ENCODE assay signal across 8 cellular contexts in genomic region chr13:32267836-32268439, GRCh38. TPM values are rescaled to one million over a fixed set of nuclear protein-coding genes. Genes with fewer than 3 reads are reported as not detected.
A peak's percentile ranks its signal among the peaks of the same experiment; 100 is the strongest.
DNase-seq lines count a peak whose midpoint lies in the region; ATAC-seq, FAIRE-seq and TF ChIP-seq lines count a peak whose summit lies in the region.

No MANE protein-coding gene starts in this region.

- 3% methylated on average over 7 of the region's 7 CpGs for WGBS in K562 (ENCODE audit: insufficient coverage, low coverage, missing lambda C conversion rate)

- no peak for TF ChIP-seq EP300 in K562 (IDR thresholded peaks at IDR 0.05; ENCODE audit: low read length)

- no peak for TF ChIP-seq RAD21 in K562 (CRISPR knock-in tag; conservative IDR thresholded peaks at IDR 0.05 in 1 of 2, IDR thresholded peaks at IDR 0.05 in 1 of 2)

- BruUV-seq in K562 (replicated peaks; lab: Mats Ljungman, UMichigan), result no TSS peak

- CTCF ChIA-PET in K562 (lab: Yijun Ruan, JAX; ENCODE audit: low intra/inter-chr PET ratio), result no interaction called here

- H3K4me2 ChIP-seq in K562 (ENCODE audit: insufficient read depth, low read length), result no peak overlapping the region

- no peaks in the 10 kb centered on the region for H3K9me1 ChIP-seq in K562 (ENCODE audit: control insufficient read depth, insufficient read depth, low read length)

- peak; percentile 97 for ATAC-seq in HG02759 (IDR thresholded peaks at IDR 0.05; ENCODE audit: unreplicated experiment)
- peak; percentile 82 for ATAC-seq in RWPE2 (ENCODE audit: low read depth)
- peak; percentile 56; the same call in 2 of the 3 replicates for ATAC-seq in K562

- FAIRE-seq in K562 (lab: Jason Lieb, UNC), result no peak

- H3K27ac ChIP-seq in RWPE2 (ENCODE audit: poor library complexity, severe bottlenecking), result no peak overlapping the region
- H3K27ac ChIP-seq in K562 (ENCODE audit: extremely low read depth, low read depth, low read length), result no peak overlapping the region

- in situ Hi-C loops in GM13976 (cut with MboI; ENCODE audit: low sequenced_read_pairs, unreplicated experiment), result no loop called here
- in situ Hi-C loops in K562 (cut with MboI), result no loop called here

- no peak overlapping the region for H3K4me3 Mint-ChIP-seq in nephron

- H3K9me3 ChIP-seq in RWPE2 (ENCODE audit: severe bottlenecking) (no peaks in the 10 kb centered on the region), K562 (replicated peaks; ENCODE audit: control insufficient read depth, insufficient read depth, low read depth, low read length) (no peaks in the 10 kb centered on the region)

- no peak overlapping the region for H3K27ac Mint-ChIP-seq in nephron

- TF ChIP-seq POLR2A in K562 (conservative IDR thresholded peaks at IDR 0.05), result no peak

- H3K4me1 ChIP-seq in RWPE2 (ENCODE audit: insufficient read depth, poor library complexity, severe bottlenecking) (no peaks in the 10 kb centered on the region), K562 (replicated peaks in 1 of 2; ENCODE audit: control insufficient read depth in 2 of 2, insufficient read depth in 2 of 2, low read length in 2 of 2) (no peaks in the 10 kb centered on the region; a peak in 1 of 5 replicates)

- H3K4me3 ChIP-seq in RWPE2 (ENCODE audit: severe bottlenecking) (no peak overlapping the region), K562 (no peak overlapping the region)

- H3K36me3 ChIP-seq in RWPE2 (ENCODE audit: low read depth) (no peaks in the 10 kb centered on the region), K562 (ENCODE audit: control insufficient read depth, insufficient read depth, low read length) (no peaks in the 10 kb centered on the region)

- no peaks in the 10 kb centered on the region for H4K20me1 ChIP-seq in K562 (replicated peaks; ENCODE audit: control insufficient read depth, insufficient read depth, low read length)

- no peak overlapping the region for H2AFZ ChIP-seq in K562 (ENCODE audit: low read depth, low read length)

- intact Hi-C loops in K562 (cut with micrococcal nuclease), result no loop called here

- POLR2A ChIA-PET in K562 (lab: Yijun Ruan, JAX), result interaction anchor here (1.2 kb wide), 1 partner anchor 8 kb away, joined by 4 read pairs; no protein-coding TSS in a partner anchor

- no peaks in the 10 kb centered on the region for H3K27me3 ChIP-seq in RWPE2 (ENCODE audit: insufficient read depth, poor library complexity, severe bottlenecking)
- H3K27me3 ChIP-seq in K562 (ENCODE audit: control insufficient read depth in 2 of 2, insufficient read depth in 2 of 2, low read length in 2 of 2), result peaks cover 0 to 11% of the 10 kb centered on the region in 2 experiments; a peak in 3 of 5 replicates

- H3K79me2 ChIP-seq in K562 (ENCODE audit: control insufficient read depth, insufficient read depth, low read length), result no peaks in the 10 kb centered on the region

- H3K27me3 Mint-ChIP-seq in nephron (ENCODE audit: low read depth), result no peaks in the 10 kb centered on the region

- peak; percentile 47 for DNase-seq in GM13976 (ENCODE audit: low spot score)
- no peak for DNase-seq in RWPE2 (ENCODE audit: low spot score)
- peak in 3 of 4 experiments; percentile 8 to 12 (median 11) for DNase-seq in K562 (ENCODE audit: extremely low read depth in 1 of 4, low spot score in 3 of 4)
- no peak for DNase-seq in 8988T
- DNase-seq in SIG-M5 (lab: John Stamatoyannopoulos, UW), result no peak
- no peak for DNase-seq in anterior cingulate cortex (lab: John Stamatoyannopoulos, UW)

- peaks cover 27% of the 10 kb centered on the region for H3K36me3 Mint-ChIP-seq in nephron (ENCODE audit: low read depth)

- TF ChIP-seq CTCF in GM13976 (IDR thresholded peaks at IDR 0.05; ENCODE audit: borderline replicate concordance, control extremely low read depth, extremely low read depth, insufficient read depth, missing control alignments), result peak; percentile 57
- TF ChIP-seq CTCF in RWPE2 (IDR thresholded peaks at IDR 0.05; ENCODE audit: poor library complexity, severe bottlenecking), result peak; percentile 50
- TF ChIP-seq CTCF in K562 (IDR thresholded peaks at IDR 0.05 in 2 of 3, conservative IDR thresholded peaks at IDR 0.05 in 1 of 3; ENCODE audit: insufficient read depth in 2 of 3, low read depth in 1 of 3, low read length in 3 of 3), result peak; percentile 21 to 56 (median 34); a peak in 3 of 6 replicates
- TF ChIP-seq CTCF in nephron (IDR thresholded peaks at IDR 0.05; ENCODE audit: unreplicated experiment in 3 of 3), result peak; percentile 25 to 44 (median 29)

- H3K4me1 Mint-ChIP-seq in nephron, result peaks cover 4% of the 10 kb centered on the region

- no peaks in the 10 kb centered on the region for H3K9me3 Mint-ChIP-seq in nephron

- H3K9ac ChIP-seq in K562 (ENCODE audit: insufficient read depth in 1 of 2, low read depth in 2 of 2, low read length in 2 of 2), result no peak overlapping the region

TF ChIP-seq in K562, 482 proteins besides CTCF, POLR2A, EP300 and RAD21:
- TF ChIP-seq ZEB2 (IDR thresholded peaks at IDR 0.05), result peak; percentile 83
- TF ChIP-seq FOXP1 (CRISPR knock-in tag; IDR thresholded peaks at IDR 0.05), result no peak
- no peak for TF ChIP-seq ZNF174 (CRISPR knock-in tag; IDR thresholded peaks at IDR 0.05)
- no peak for TF ChIP-seq KLF6 (CRISPR knock-in tag; IDR thresholded peaks at IDR 0.05; ENCODE audit: borderline replicate concordance)
- no peak for TF ChIP-seq HNRNPH1 (optimal IDR thresholded peaks at IDR 0.05; ENCODE audit: low read depth, low read length)
- no peak for TF ChIP-seq SIN3A (IDR thresholded peaks at IDR 0.05; ENCODE audit: borderline replicate concordance in 2 of 2, control insufficient read depth in 1 of 2, low read depth in 2 of 2, low read length in 2 of 2)
- TF ChIP-seq CREB3L1 (IDR thresholded peaks at IDR 0.05; ENCODE audit: borderline replicate concordance, low read depth), result no peak
TF ChIP-seq in K562: peak in this region for 1.

RNA-seq across cellular contexts. Expression of gene ZAR1L, which starts 47.2 kb away (rescaled TPM):
- not detected in 2 replicates for total RNA-seq in K562 (2011; cell fraction: chromatin; rRNA removed; ENCODE audit: low replicate concordance)
- total RNA-seq in K562 (2011; cell fraction: nucleolus; rRNA removed), result not detected in 2 replicates
- not detected in 2 replicates for total RNA-seq in K562 (2011; cell fraction: nucleoplasm; rRNA removed)
- total RNA-seq in K562 (2014; rRNA removed) (not detected in 2 replicates), K562 (2014; rRNA removed; fragmentation: Illumina TruSeq; extraction: Trizol) (not detected in 2 replicates), K562 (2015; rRNA removed; fragmentation: Illumina TruSeq; extraction: Trizol) (not detected in 2 replicates), K562 (2021) (not detected in 2 replicates)
- polyA plus RNA-seq in K562 (2011; rRNA removed) (not detected in 2 replicates), K562 (2014; fragmentation: Illumina TruSeq; extraction: Trizol) (not detected in 2 replicates), K562 (2014; fragmentation: Nextera tagmentation; extraction: Ambion mirVana) (not detected), K562 (2014; rRNA removed) (not detected in 2 replicates)
- not detected in 2 replicates for polyA plus RNA-seq in K562 (2011; cell fraction: cytosol; rRNA removed)
- not detected in 2 replicates for polyA plus RNA-seq in K562 (2011; cell fraction: nucleus; rRNA removed)
- polyA plus RNA-seq in K562 (2012), result not detected in 2 replicates
- not detected in 2 replicates for polyA minus RNA-seq in K562 (2011; rRNA and poly(A)+ RNA removed)
- not detected in 2 replicates for polyA minus RNA-seq in K562 (2011; cell fraction: cytosol; rRNA and poly(A)+ RNA removed)
- not detected in 2 replicates for polyA minus RNA-seq in K562 (2011; cell fraction: nucleus; rRNA and poly(A)+ RNA removed)

RNA-seq across cellular contexts. Expression of gene BRCA2, which starts 47.4 kb away (rescaled TPM):
- 2.9 and 18.1 TPM in 2 replicates for total RNA-seq in K562 (2011; cell fraction: chromatin; rRNA removed; ENCODE audit: low replicate concordance)
- total RNA-seq in K562 (2011; cell fraction: nucleolus; rRNA removed), result 2.0 and 3.7 TPM in 2 replicates
- total RNA-seq in K562 (2011; cell fraction: nucleoplasm; rRNA removed), result 4.7 and 5.2 TPM in 2 replicates
- total RNA-seq in K562 (2014; rRNA removed), result 5.8 and 9.1 TPM in 2 replicates
- total RNA-seq in K562 (2014; rRNA removed; fragmentation: Illumina TruSeq; extraction: Trizol), result 15.1 and 19.8 TPM in 2 replicates
- total RNA-seq in K562 (2015; rRNA removed; fragmentation: Illumina TruSeq; extraction: Trizol), result 14.2 and 17.3 TPM in 2 replicates
- 10.6 and 11.4 TPM in 2 replicates for total RNA-seq in K562 (2021)
- 2.5 and 5.0 TPM in 2 replicates for polyA plus RNA-seq in K562 (2011; rRNA removed)
- 0.75 and 2.8 TPM in 2 replicates for polyA plus RNA-seq in K562 (2011; cell fraction: cytosol; rRNA removed)
- 4.7 and 5.6 TPM in 2 replicates for polyA plus RNA-seq in K562 (2011; cell fraction: nucleus; rRNA removed)
- polyA plus RNA-seq in K562 (2012), result 2.4 and 4.8 TPM in 2 replicates
- polyA plus RNA-seq in K562 (2014; fragmentation: Illumina TruSeq; extraction: Trizol), result 11.5 and 12.9 TPM in 2 replicates
- polyA plus RNA-seq in K562 (2014; fragmentation: Nextera tagmentation; extraction: Ambion mirVana), result 1 to 10 TPM; 4.3 to 5.6 TPM
- 4.1 and 9.4 TPM in 2 replicates for polyA plus RNA-seq in K562 (2014; rRNA removed)
- 13.9 and 18.1 TPM in 2 replicates for polyA minus RNA-seq in K562 (2011; rRNA and poly(A)+ RNA removed)
- 4.3 and 8.8 TPM in 2 replicates for polyA minus RNA-seq in K562 (2011; cell fraction: cytosol; rRNA and poly(A)+ RNA removed)
- 6.5 and 11.4 TPM in 2 replicates for polyA minus RNA-seq in K562 (2011; cell fraction: nucleus; rRNA and poly(A)+ RNA removed)

Comparison
In these comparisons a context has a peak if more than half of its experiments do, and no peak if none do; other contexts are left out.
1. DNase-seq: peak in GM13976 (single experiment) and K562 (3 of 4); none in RWPE2 (single experiment), 8988T (single experiment), SIG-M5 (single experiment) and anterior cingulate cortex (0 of 58).
2. Peak in every context shown above with its lines, with median percentiles within 50 percentile points of each other: CTCF ChIP-seq and ATAC-seq.